ENCODE assay signal across 9 cellular contexts in genomic region chr7:124432009-124432578, GRCh38.
"Had no signal": no experiment of that assay in that cellular context is flagged by ENCODE, and none has a peak within 500 bp of the region (broad histone marks: within the 10 kb centered on the region; RNA-seq: fewer than 3 reads in every experiment).

No MANE protein-coding gene starts in this region.

- H3K4me3 ChIP-seq: GM23248, HAP-1, K562 had no signal

- H3K9ac ChIP-seq: GM23248 had no signal

- H3K9me3 ChIP-seq: HAP-1 had no signal

- H3K4me1 ChIP-seq: HAP-1 had no signal

- H3K36me3 ChIP-seq: HAP-1 had no signal

- H2AFZ ChIP-seq: GM23248 had no signal

- H3K27ac ChIP-seq: GM23248, HL-60 had no signal

- DNase-seq: GM23248, GOT3, H7, HFFc6, IMR-90 had no signal

- ATAC-seq: HCT116, K562 had no signal
